Comparison of ENCODE assay signal across 8 cellular contexts in the genomic region with DNA sequence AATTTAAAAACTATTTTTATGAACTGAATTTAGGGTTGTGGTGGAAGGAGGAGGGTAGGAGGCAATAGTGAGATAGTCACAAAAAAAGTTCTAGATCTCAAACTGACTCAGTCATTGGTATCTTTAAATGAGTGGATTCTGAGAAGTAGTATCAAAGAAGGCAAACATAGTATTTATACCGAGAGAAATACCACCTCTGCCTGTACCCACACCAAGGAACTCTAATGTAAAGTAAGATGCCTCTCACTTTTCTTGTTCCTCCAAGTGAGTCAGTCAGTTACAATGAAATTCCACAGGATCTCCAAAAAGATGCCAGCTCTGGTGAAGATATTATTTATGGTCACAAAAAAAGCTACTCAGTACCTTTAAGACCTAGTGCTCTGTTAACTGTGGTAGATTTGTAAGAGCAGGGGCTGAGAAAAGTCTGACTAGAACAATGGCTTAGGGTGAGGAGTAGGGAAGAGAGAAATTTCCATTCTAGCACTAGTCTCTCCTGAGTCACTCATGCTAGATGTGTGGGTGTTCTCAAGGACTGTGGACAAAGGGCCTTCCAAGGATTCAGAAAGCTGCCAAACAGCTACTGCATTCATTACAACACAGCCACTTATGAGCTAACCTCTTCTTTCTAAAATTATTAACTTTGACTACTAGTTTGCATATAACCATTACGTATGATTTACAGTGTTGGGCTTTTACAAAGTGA. TPM values are rescaled to one million over a fixed set of nuclear protein-coding genes. Genes with fewer than 3 reads are reported as not detected.
DNase-seq lines count a peak whose midpoint lies in the region; ATAC-seq and TF ChIP-seq lines count a peak whose summit lies in the region.

No MANE protein-coding gene starts in this region.

- H3K27ac Mint-ChIP-seq in activated CD8-positive, alpha-beta memory T cell treated with anti-CD3 and anti-CD28 coated beads, Interleukin-2, amount 10 ng/mL, durations not matched to agents 7 days and 5 days: peak overlapping the region; percentile 82
- peak overlapping the region; percentile 95 for H3K27ac Mint-ChIP-seq in activated naive CD8-positive, alpha-beta T cell

- H3K4me3 ChIP-seq in hepatocyte: no peak overlapping the region

- H3K9me3 Mint-ChIP-seq in activated CD8-positive, alpha-beta memory T cell treated with anti-CD3 and anti-CD28 coated beads, Interleukin-2, amount 10 ng/mL, durations not matched to agents 7 days and 5 days (ENCODE audit: low read depth): peaks cover 2% of the 10 kb centered on the region
- H3K9me3 Mint-ChIP-seq in activated naive CD8-positive, alpha-beta T cell (ENCODE audit: low read depth): peaks cover 1% of the 10 kb centered on the region

- H3K4me1 ChIP-seq in hepatocyte (ENCODE audit: insufficient read depth): no peaks in the 10 kb centered on the region

- DNase-seq in activated CD8-positive, alpha-beta memory T cell treated with anti-CD3 and anti-CD28 coated beads, Interleukin-2, amount 10 ng/mL, durations not matched to agents 7 days and 5 days: no peak
- DNase-seq in activated CD8-positive, alpha-beta memory T cell treated with anti-CD3 and anti-CD28 coated beads for 24 hours: no peak
- DNase-seq in hepatocyte (ENCODE audit: low spot score) (peak; percentile 59), superior temporal gyrus (ENCODE audit: extremely low spot score) (peak; percentile 52), NCI-H2196 (lab: John Stamatoyannopoulos, UW; ENCODE audit: unreplicated experiment) (no peak), GDM1 (lab: John Stamatoyannopoulos, UW) (no peak), G401 (ENCODE audit: low spot score) (no peak)

- peak overlapping the region; percentile 45 for H3K27ac ChIP-seq in hepatocyte

- peaks cover 100% of the 10 kb centered on the region for H3K79me2 ChIP-seq in hepatocyte

- H3K4me3 Mint-ChIP-seq in activated CD8-positive, alpha-beta memory T cell treated with anti-CD3 and anti-CD28 coated beads, Interleukin-2, amount 10 ng/mL, durations not matched to agents 7 days and 5 days: peak overlapping the region; percentile 29
- peak overlapping the region; percentile 64 for H3K4me3 Mint-ChIP-seq in activated naive CD8-positive, alpha-beta T cell

- TF ChIP-seq CTCF in hepatocyte (IDR thresholded peaks at IDR 0.05; ENCODE audit: poor library complexity): no peak

- peaks cover 10% of the 10 kb centered on the region for H3K9me3 ChIP-seq in hepatocyte (ENCODE audit: low read depth)

- no peaks in the 10 kb centered on the region for H3K9me2 ChIP-seq in hepatocyte (replicated peaks; ENCODE audit: insufficient read depth)

- no peaks in the 10 kb centered on the region for H3K27me3 Mint-ChIP-seq in activated CD8-positive, alpha-beta memory T cell treated with anti-CD3 and anti-CD28 coated beads, Interleukin-2, amount 10 ng/mL, durations not matched to agents 7 days and 5 days
- H3K27me3 Mint-ChIP-seq in activated naive CD8-positive, alpha-beta T cell: no peaks in the 10 kb centered on the region

- no peaks in the 10 kb centered on the region for H3K27me3 ChIP-seq in hepatocyte

- peak; percentile 73 for ATAC-seq in activated CD8-positive, alpha-beta memory T cell treated with anti-CD3 and anti-CD28 coated beads, Interleukin-2, amount 10 ng/mL, durations not matched to agents 7 days and 5 days

- in situ Hi-C loops in G401 (cut with HindIII; ENCODE audit: low sequenced_read_pairs): no loop called here

- no peak overlapping the region for H3K4me2 ChIP-seq in hepatocyte

- WGBS in hepatocyte (ENCODE audit: low lambda C conversion rate, missing lambda C conversion rate): 85% methylated on average over 2 of the region's 2 CpGs

- peaks cover 61% of the 10 kb centered on the region for H3K4me1 Mint-ChIP-seq in activated CD8-positive, alpha-beta memory T cell treated with anti-CD3 and anti-CD28 coated beads, Interleukin-2, amount 10 ng/mL, durations not matched to agents 7 days and 5 days
- H3K4me1 Mint-ChIP-seq in activated naive CD8-positive, alpha-beta T cell (ENCODE audit: low read depth): peaks cover 70% of the 10 kb centered on the region

- peaks cover 6% of the 10 kb centered on the region for H3K36me3 ChIP-seq in hepatocyte (replicated peaks; ENCODE audit: insufficient read depth, low read depth)

- H2AFZ ChIP-seq in hepatocyte: no peak overlapping the region

- peaks cover 59% of the 10 kb centered on the region for H3K36me3 Mint-ChIP-seq in activated CD8-positive, alpha-beta memory T cell treated with anti-CD3 and anti-CD28 coated beads, Interleukin-2, amount 10 ng/mL, durations not matched to agents 7 days and 5 days
- peaks cover 24% of the 10 kb centered on the region for H3K36me3 Mint-ChIP-seq in activated naive CD8-positive, alpha-beta T cell

- peaks cover 64% of the 10 kb centered on the region for H4K20me1 ChIP-seq in hepatocyte (ENCODE audit: insufficient read depth, poor library complexity, severe bottlenecking)

- CTCF ChIA-PET in activated CD8-positive, alpha-beta memory T cell treated with anti-CD3 and anti-CD28 coated beads, Interleukin-2, amount 10 ng/mL, durations not matched to agents 7 days and 5 days (lab: Charles Lee): interaction anchor here (1.0 to 1.9 kb wide), 3 partner anchors 9 to 38 kb away, joined by 3 to 10 read pairs (median 5); partner anchors contain the start of gene ADAM17

RNA-seq across cellular contexts. Expression of gene YWHAQ, which starts 36.3 kb away (rescaled TPM):
- total RNA-seq in activated CD8-positive, alpha-beta memory T cell treated with anti-CD3 and anti-CD28 coated beads, Interleukin-2, amount 10 ng/mL, durations not matched to agents 7 days and 5 days: 100 to 1,000 TPM; 300 to 316 TPM
- total RNA-seq in hepatocyte: 302 and 327 TPM in 2 replicates
- polyA plus RNA-seq in hepatocyte: 361 and 368 TPM in 2 replicates
- 426 and 560 TPM in 2 replicates for total RNA-seq in G401 (2014; rRNA removed; shearing (Covaris generic))

RNA-seq across cellular contexts. Expression of gene ADAM17, which starts 38.9 kb away (rescaled TPM):
- total RNA-seq in activated CD8-positive, alpha-beta memory T cell treated with anti-CD3 and anti-CD28 coated beads, Interleukin-2, amount 10 ng/mL, durations not matched to agents 7 days and 5 days: 10 to 100 TPM; 20.0 to 25.5 TPM
- total RNA-seq in hepatocyte: 19.5 and 30.2 TPM in 2 replicates
- 20.5 and 22.0 TPM in 2 replicates for polyA plus RNA-seq in hepatocyte
- total RNA-seq in G401 (2014; rRNA removed; shearing (Covaris generic)): 7.6 and 10.4 TPM in 2 replicates

Comparison
In these comparisons a context has a peak if more than half of its experiments do, and no peak if none do; other contexts are left out.
1. DNase-seq: peak in hepatocyte (single experiment) and superior temporal gyrus (single experiment); none in activated CD8-positive, alpha-beta memory T cell treated with anti-CD3 and anti-CD28 coated beads, Interleukin-2, amount 10 ng/mL, durations not matched to agents 7 days and 5 days (single experiment), activated CD8-positive, alpha-beta memory T cell treated with anti-CD3 and anti-CD28 coated beads for 24 hours (single experiment), NCI-H2196 (single experiment), GDM1 (single experiment) and G401 (single experiment).